ENCODE assay signal across 10 cellular contexts in the genomic region with DNA sequence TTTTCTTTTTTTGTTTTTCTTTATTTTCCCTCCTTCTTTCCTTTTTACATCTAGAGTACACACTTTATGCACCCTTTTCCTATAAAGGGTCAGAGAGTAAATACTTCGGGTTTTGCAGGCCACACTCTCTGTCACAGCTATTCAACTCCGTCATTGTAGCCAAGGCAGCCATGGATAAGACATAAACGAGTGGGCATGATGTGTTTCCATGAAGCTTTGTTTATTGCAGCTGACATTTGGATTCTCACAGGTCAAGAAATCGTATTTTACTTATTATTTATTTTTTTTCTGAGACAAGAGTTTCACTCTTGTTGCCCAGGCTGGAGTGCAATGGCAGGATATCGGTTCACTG. TPM values are rescaled to one million over a fixed set of nuclear protein-coding genes. Genes with fewer than 3 reads are reported as not detected.
DNase-seq lines count a peak whose midpoint lies in the region; ATAC-seq and TF ChIP-seq lines count a peak whose summit lies in the region.
"Had no signal": no experiment of that assay in that cellular context is flagged by ENCODE, and none has a peak within 500 bp of the region (broad histone marks: within the 10 kb centered on the region; RNA-seq: fewer than 3 reads in every experiment).

No MANE protein-coding gene starts in this region.

- POLR2A ChIA-PET in AG04450 (lab: Yijun Ruan, JAX), result interaction anchor here (1.3 kb wide), 1 partner anchor 19 kb away, joined by 4 read pairs; no protein-coding TSS in a partner anchor

- peak overlapping the region; percentile 3 for H3K27ac ChIP-seq in AG04450 (ENCODE audit: low read depth, low read length)

- peaks cover 23% of the 10 kb centered on the region for H3K4me1 Mint-ChIP-seq in Calu3 (ENCODE audit: low read depth, unreplicated experiment)
- H3K4me1 Mint-ChIP-seq in dendritic cell treated with granulocyte-macrophage colony-stimulating factor and Interleukin-4, amounts not matched to agents 40 ng/mL and 50 ng/mL, for 4 days (ENCODE audit: low read depth), result peaks cover 33% of the 10 kb centered on the region
- H3K4me1 Mint-ChIP-seq in neural crest cell, result peaks cover 11% of the 10 kb centered on the region

- intact Hi-C loops in Calu3 (cut with micrococcal nuclease; ENCODE audit: unreplicated experiment), result no loop called here
- intact Hi-C loops in dendritic cell treated with granulocyte-macrophage colony-stimulating factor and Interleukin-4, amounts not matched to agents 40 ng/mL and 50 ng/mL, for 4 days (cut with micrococcal nuclease), result loop anchor here (10.0 kb wide), 1 partner anchor 74 kb away; the partner anchor contains the start of gene PWWP2A

- H3K27me3 Mint-ChIP-seq in Calu3 (ENCODE audit: unreplicated experiment), result no peaks in the 10 kb centered on the region
- peaks cover 18% of the 10 kb centered on the region for H3K27me3 Mint-ChIP-seq in dendritic cell treated with granulocyte-macrophage colony-stimulating factor and Interleukin-4, amounts not matched to agents 40 ng/mL and 50 ng/mL, for 4 days
- H3K27me3 Mint-ChIP-seq in neural crest cell (ENCODE audit: low read depth), result no peaks in the 10 kb centered on the region

- CTCF ChIA-PET in AG04450 (lab: Charles Lee), result interaction anchor here (3.8 kb wide), 1 partner anchor 10 kb away, joined by 26 read pairs; no protein-coding TSS in a partner anchor
- CTCF ChIA-PET in Calu3 (lab: Charles Lee), result interaction anchor here (0.6 to 1.9 kb wide), 3 partner anchors 15 to 108 kb away, joined by 3 to 6 read pairs (median 4); no protein-coding TSS in a partner anchor

- no peaks in the 10 kb centered on the region for H3K36me3 Mint-ChIP-seq in Calu3 (ENCODE audit: insufficient read depth, unreplicated experiment)
- no peaks in the 10 kb centered on the region for H3K36me3 Mint-ChIP-seq in dendritic cell treated with granulocyte-macrophage colony-stimulating factor and Interleukin-4, amounts not matched to agents 40 ng/mL and 50 ng/mL, for 4 days (ENCODE audit: low read depth)
- H3K36me3 Mint-ChIP-seq in neural crest cell (ENCODE audit: low read depth), result no peaks in the 10 kb centered on the region

- peaks cover 8% of the 10 kb centered on the region for H3K9me3 ChIP-seq in AG04450 (ENCODE audit: control insufficient read depth, insufficient read depth, low read length)

- no peak overlapping the region for H3K4me3 ChIP-seq in AG04450 (ENCODE audit: low read depth, low read length)

- H3K27ac Mint-ChIP-seq in Calu3 (ENCODE audit: unreplicated experiment), result peak overlapping the region; percentile 8
- peak overlapping the region; percentile 56 for H3K27ac Mint-ChIP-seq in dendritic cell treated with granulocyte-macrophage colony-stimulating factor and Interleukin-4, amounts not matched to agents 40 ng/mL and 50 ng/mL, for 4 days
- no peak overlapping the region for H3K27ac Mint-ChIP-seq in neural crest cell (ENCODE audit: unreplicated experiment)

- no peak for TF ChIP-seq CTCF in AG04450 (IDR thresholded peaks at IDR 0.05; ENCODE audit: low read depth, low read length)
- no peak for TF ChIP-seq CTCF in Calu3 (IDR thresholded peaks at IDR 0.05; ENCODE audit: unreplicated experiment)
- TF ChIP-seq CTCF in neural crest cell (conservative IDR thresholded peaks at IDR 0.05), result no peak

- no peaks in the 10 kb centered on the region for H3K27me3 ChIP-seq in AG04450 (ENCODE audit: control insufficient read depth, insufficient read depth, low read length)
- H3K27me3 ChIP-seq: foreskin keratinocyte had no signal

- H3K4me3 Mint-ChIP-seq in Calu3 (ENCODE audit: low read depth, unreplicated experiment) (peak overlapping the region; percentile 24), neural crest cell (peak overlapping the region; percentile 54)
- peak overlapping the region; percentile 56 for H3K4me3 Mint-ChIP-seq in dendritic cell treated with granulocyte-macrophage colony-stimulating factor and Interleukin-4, amounts not matched to agents 40 ng/mL and 50 ng/mL, for 4 days

- no TSS peak for BruUV-seq in Calu3 (replicated peaks; lab: Mats Ljungman, UMichigan)

- ATAC-seq in GM18870 (IDR thresholded peaks at IDR 0.05; ENCODE audit: unreplicated experiment) (no peak), HG02642 (IDR thresholded peaks at IDR 0.05; ENCODE audit: poor library complexity, unreplicated experiment) (no peak)

- no peak for DNase-seq in AG04450 (ENCODE audit: low read depth, low spot score)
- no peak for DNase-seq in Calu3
- no peak for DNase-seq in neural crest cell (ENCODE audit: low read depth, low spot score)
- no peak for DNase-seq in stimulated activated naive CD4-positive, alpha-beta T cell treated with Interleukin-2 at 50 U/mL for 16 hours (lab: John Stamatoyannopoulos, UW)
- DNase-seq in islet precursor cell, result no peak
- DNase-seq: activated gamma-delta T cell treated with Interleukin-2 at 50 U/mL for 16 hours had no signal

- H3K9me3 Mint-ChIP-seq in Calu3 (ENCODE audit: low read depth, unreplicated experiment), result peaks cover 10% of the 10 kb centered on the region
- no peaks in the 10 kb centered on the region for H3K9me3 Mint-ChIP-seq in dendritic cell treated with granulocyte-macrophage colony-stimulating factor and Interleukin-4, amounts not matched to agents 40 ng/mL and 50 ng/mL, for 4 days
- no peaks in the 10 kb centered on the region for H3K9me3 Mint-ChIP-seq in neural crest cell

RNA-seq across cellular contexts. Expression of gene FABP6, which starts 40.4 kb away (rescaled TPM):
- polyA plus RNA-seq in AG04450 (2011; rRNA removed), result not detected in 2 replicates
- polyA minus RNA-seq in AG04450 (2011; rRNA and poly(A)+ RNA removed), result not detected in 2 replicates
- total RNA-seq in Calu3 (2022) (1.0 and 1.6 TPM in 2 replicates), neural crest cell (1.3 and 1.5 TPM in 2 replicates)
- total RNA-seq: foreskin keratinocyte had no signal
